In genomic region chr4:11013265-11013664, GRCh38 we compare ENCODE assay signal across 1 cellular context.
TF ChIP-seq lines count a peak whose summit lies in the region.

No MANE protein-coding gene starts in this region.

TF ChIP-seq in H1, 55 proteins besides CTCF, POLR2A, EP300 and RAD21:
- no peak for TF ChIP-seq KDM5A (IDR thresholded peaks at IDR 0.05; ENCODE audit: low read length)
- no peak for TF ChIP-seq SP4 (IDR thresholded peaks at IDR 0.05; ENCODE audit: low read length)
- no peak for TF ChIP-seq KDM4A (IDR thresholded peaks at IDR 0.05; ENCODE audit: low read depth, low read length, severe bottlenecking)
- TF ChIP-seq POLR2AphosphoS5 (IDR thresholded peaks at IDR 0.05; ENCODE audit: low read depth, low read length): no peak
- no peak for TF ChIP-seq NANOG (IDR thresholded peaks at IDR 0.05; ENCODE audit: insufficient read depth, low read depth, low read length, poor library complexity, severe bottlenecking)
- TF ChIP-seq KDM1A (IDR thresholded peaks at IDR 0.05; ENCODE audit: borderline replicate concordance, low read length): no peak
- TF ChIP-seq CBX8 (IDR thresholded peaks at IDR 0.05; ENCODE audit: borderline replicate concordance, low read depth, low read length): no peak
- no peak for TF ChIP-seq GTF2F1 (IDR thresholded peaks at IDR 0.05; ENCODE audit: borderline replicate concordance, low read depth, low read length)
- no peak for TF ChIP-seq CHD2 (IDR thresholded peaks at IDR 0.05; ENCODE audit: low read length)
- TF ChIP-seq FOSL1 (IDR thresholded peaks at IDR 0.05; ENCODE audit: insufficient read depth, low read depth, low read length): no peak
- TF ChIP-seq CEBPB (IDR thresholded peaks at IDR 0.05; ENCODE audit: low read depth, low read length): no peak
- TF ChIP-seq JUND (IDR thresholded peaks at IDR 0.05; ENCODE audit: low read length): no peak
- no peak for TF ChIP-seq TAF1 (IDR thresholded peaks at IDR 0.05; ENCODE audit: low read depth, low read length)
